2 cellular contexts compared by ENCODE assay signal in genomic region chr11:47850337-47850736, GRCh38.
TF ChIP-seq lines count a peak whose summit lies in the region.

No MANE protein-coding gene starts in this region.

TF ChIP-seq in SK-N-SH, 30 proteins besides CTCF, POLR2A, EP300 and RAD21 (continued from another document):
- TF ChIP-seq USF1 (IDR thresholded peaks at IDR 0.05; ENCODE audit: borderline replicate concordance, low read depth), result no peak
- no peak for TF ChIP-seq REST (IDR thresholded peaks at IDR 0.05; ENCODE audit: low read depth, low read length)
- TF ChIP-seq MAX (IDR thresholded peaks at IDR 0.05; ENCODE audit: low read depth), result no peak
- no peak for TF ChIP-seq YY1 (IDR thresholded peaks at IDR 0.05; ENCODE audit: low read depth)
- no peak for TF ChIP-seq RCOR1 (IDR thresholded peaks at IDR 0.05; ENCODE audit: low read length)
- no peak for TF ChIP-seq GABPA (IDR thresholded peaks at IDR 0.05; ENCODE audit: low read depth)
- TF ChIP-seq FOXM1 (IDR thresholded peaks at IDR 0.05; ENCODE audit: low read depth), result no peak
- no peak for TF ChIP-seq TEAD4 (IDR thresholded peaks at IDR 0.05; ENCODE audit: borderline replicate concordance, insufficient read depth)
- no peak for TF ChIP-seq RXRA (IDR thresholded peaks at IDR 0.05; ENCODE audit: borderline replicate concordance, low read depth)
- no peak for TF ChIP-seq ZBTB33 (IDR thresholded peaks at IDR 0.05; ENCODE audit: borderline replicate concordance, low read depth)
- TF ChIP-seq USF2 (IDR thresholded peaks at IDR 0.05; ENCODE audit: borderline replicate concordance, low read depth, low read length), result no peak
- TF ChIP-seq ELF1 (IDR thresholded peaks at IDR 0.05), result no peak
- no peak for TF ChIP-seq JUND (IDR thresholded peaks at IDR 0.05)
- no peak for TF ChIP-seq TCF12 (IDR thresholded peaks at IDR 0.05)
- no peak for TF ChIP-seq MEF2A (IDR thresholded peaks at IDR 0.05; ENCODE audit: borderline replicate concordance, low read depth)
TF ChIP-seq in SK-N-SH: peak in this region for 0.

TF ChIP-seq in SK-N-SH treated with all-trans-retinoic acid at 6 μM for 48 hours, 23 proteins besides CTCF, POLR2A, EP300 and RAD21 (continued from another document):
- no peak for TF ChIP-seq PATZ1 (CRISPR knock-in tag; IDR thresholded peaks at IDR 0.05; ENCODE audit: borderline replicate concordance)
- TF ChIP-seq ZNF8 (CRISPR knock-in tag; IDR thresholded peaks at IDR 0.05), result no peak
- TF ChIP-seq TOX (CRISPR knock-in tag; IDR thresholded peaks at IDR 0.05; ENCODE audit: borderline replicate concordance), result no peak
- no peak for TF ChIP-seq GLIS3 (CRISPR knock-in tag; IDR thresholded peaks at IDR 0.05)
- no peak for TF ChIP-seq RARB (CRISPR knock-in tag; IDR thresholded peaks at IDR 0.05)
- TF ChIP-seq ZNF70 (CRISPR knock-in tag; IDR thresholded peaks at IDR 0.05), result no peak
- no peak for TF ChIP-seq ZFP30 (CRISPR knock-in tag; IDR thresholded peaks at IDR 0.05)
- no peak for TF ChIP-seq ZFP3 (CRISPR knock-in tag; IDR thresholded peaks at IDR 0.05)
- no peak for TF ChIP-seq ARNTL (CRISPR knock-in tag; IDR thresholded peaks at IDR 0.05; ENCODE audit: borderline replicate concordance, low read depth)
- TF ChIP-seq TSHZ2 (CRISPR knock-in tag; IDR thresholded peaks at IDR 0.05), result no peak
- TF ChIP-seq CSDC2 (CRISPR knock-in tag; IDR thresholded peaks at IDR 0.05), result no peak
- no peak for TF ChIP-seq BACH2 (CRISPR knock-in tag; IDR thresholded peaks at IDR 0.05; ENCODE audit: borderline replicate concordance)
- no peak for TF ChIP-seq CSRNP3 (CRISPR knock-in tag; IDR thresholded peaks at IDR 0.05)
- no peak for TF ChIP-seq SNAI2 (CRISPR knock-in tag; IDR thresholded peaks at IDR 0.05)
- no peak for TF ChIP-seq OSR1 (CRISPR knock-in tag; IDR thresholded peaks at IDR 0.05)
TF ChIP-seq in SK-N-SH treated with all-trans-retinoic acid at 6 μM for 48 hours: peak in this region for 0.
